Comparison of ENCODE assay signal across 8 cellular contexts in the genomic region with DNA sequence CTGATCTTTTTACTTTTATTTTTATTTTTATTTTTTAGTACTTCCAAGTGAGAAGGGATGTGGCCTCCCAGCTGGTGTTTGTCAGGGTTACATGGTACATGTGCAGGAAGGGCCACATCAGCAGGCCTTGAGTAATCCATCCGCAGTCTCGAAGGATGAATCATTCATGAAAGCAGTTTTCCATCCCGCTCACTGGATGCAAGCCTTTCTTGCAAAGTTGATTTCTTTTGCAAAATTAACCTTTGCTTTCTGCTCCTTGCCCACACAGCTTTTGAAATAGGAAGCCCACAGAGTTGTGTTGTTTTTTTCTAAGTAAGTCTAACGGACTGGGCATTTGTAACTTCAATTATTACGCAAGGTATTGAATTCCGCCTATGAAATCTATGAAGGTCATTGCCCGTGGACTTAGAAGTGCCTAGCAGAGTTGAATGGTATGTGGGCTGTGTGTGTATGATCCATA.
DNase-seq lines count a peak whose midpoint lies in the region; ATAC-seq, FAIRE-seq and TF ChIP-seq lines count a peak whose summit lies in the region.

No MANE protein-coding gene starts in this region.

- no peaks in the 10 kb centered on the region for H3K9me2 ChIP-seq in PC-3 (replicated peaks; ENCODE audit: low read length)

- TF ChIP-seq CTCF in PC-3 (conservative IDR thresholded peaks at IDR 0.05; ENCODE audit: low read depth, low read length), result no peak
- no peak for TF ChIP-seq CTCF in esophagus squamous epithelium (IDR thresholded peaks at IDR 0.05)
- TF ChIP-seq CTCF in pancreas (IDR thresholded peaks at IDR 0.05), result no peak
- no peak for TF ChIP-seq CTCF in CD8-positive, alpha-beta T cell (IDR thresholded peaks at IDR 0.05)

- CTCF ChIA-PET in PC-3 (lab: Charles Lee), result interaction anchor here (0.6 kb wide), 1 partner anchor 11 kb away, joined by 3 read pairs; no protein-coding TSS in a partner anchor
- CTCF ChIA-PET in CD8-positive, alpha-beta T cell (lab: Charles Lee), result interaction anchor here (1.4 kb wide), 1 partner anchor 33 kb away, joined by 3 read pairs; no protein-coding TSS in a partner anchor

- H3K4me2 ChIP-seq in PC-3 (ENCODE audit: low read length), result peak overlapping the region; percentile 75

- H3K27me3 Mint-ChIP-seq in CD8-positive, alpha-beta T cell (ENCODE audit: low read depth), result no peaks in the 10 kb centered on the region

- peaks cover 23% of the 10 kb centered on the region for H3K4me1 Mint-ChIP-seq in CD8-positive, alpha-beta T cell (ENCODE audit: low read depth)

- peak overlapping the region; percentile 8; the same call in 1 of the 2 replicates for H3K4me3 ChIP-seq in PC-3 (ENCODE audit: low read length)
- H3K4me3 ChIP-seq in esophagus squamous epithelium, result no peak overlapping the region
- H3K4me3 ChIP-seq in pancreas, result no peak overlapping the region
- no peak overlapping the region for H3K4me3 ChIP-seq in CD8-positive, alpha-beta T cell (ENCODE audit: low read depth, low read length)

- no peak overlapping the region for H3K27ac Mint-ChIP-seq in CD8-positive, alpha-beta T cell

- intact Hi-C loops in PC-3 (cut with micrococcal nuclease), result loop anchor here (5.0 kb wide), 2 partner anchors 188 to 212 kb away; no protein-coding TSS in a partner anchor
- intact Hi-C loops in esophagus squamous epithelium (cut with DNase I), result no loop called here
- intact Hi-C loops in pancreas (cut with DNase I), result no loop called here
- intact Hi-C loops in CD8-positive, alpha-beta T cell (cut with DNase I, micrococcal nuclease), result no loop called here

- 45 to 54% methylated on average over 7 of the region's 7 CpGs for WGBS in esophagus squamous epithelium, 2 donors
- WGBS in pancreas, 2 donors, result 81 to 84% methylated on average over 7 of the region's 7 CpGs

- FAIRE-seq in pancreas (lab: Jason Lieb, UNC) (no peak), GM19239 (lab: Jason Lieb, UNC) (no peak)

- no peaks in the 10 kb centered on the region for H4K20me1 ChIP-seq in PC-3 (ENCODE audit: low read length)

- H3K36me3 Mint-ChIP-seq in CD8-positive, alpha-beta T cell, result peaks cover 44% of the 10 kb centered on the region

- H3K79me2 ChIP-seq in PC-3 (ENCODE audit: low read length), result peaks cover 39% of the 10 kb centered on the region

- ATAC-seq in PC-3, result peak; percentile 91
- ATAC-seq in pancreas, result peak in 3 of 4 donors; percentile 69 to 86 (median 79)
- no peak for ATAC-seq in CD8-positive, alpha-beta T cell
- ATAC-seq in GM21717 (IDR thresholded peaks at IDR 0.05; ENCODE audit: unreplicated experiment), result no peak

- POLR2A ChIA-PET in PC-3 (lab: Charles Lee; ENCODE audit: unreplicated experiment), result no interaction called here
- POLR2A ChIA-PET in CD8-positive, alpha-beta T cell (lab: Charles Lee), result no interaction called here

- DNase-seq in ELR (ENCODE audit: low read depth) (peak; percentile 99), PC-3 (peak; percentile 97), esophagus squamous epithelium (lab: John Stamatoyannopoulos, UW) (no peak), pancreas (peak in 1 of 6 donors; percentile 31), GM19239 (ENCODE audit: insufficient read length, low spot score) (no peak)
- DNase-seq in CD8-positive, alpha-beta T cell, result no peak
- no peak for DNase-seq in activated CD8-positive, alpha-beta memory T cell treated with anti-CD3 and anti-CD28 coated beads, Interleukin-2, amount 50 U/mL, for 4 hours

- no TSS peak for BruUV-seq in PC-3 (replicated peaks; lab: Mats Ljungman, UMichigan)

- peak overlapping the region; percentile 25 for H3K9ac ChIP-seq in PC-3 (ENCODE audit: low read length)

- H3K4me3 Mint-ChIP-seq in CD8-positive, alpha-beta T cell, result no peak overlapping the region

- H3K27me3 ChIP-seq in PC-3 (ENCODE audit: low read length) (no peaks in the 10 kb centered on the region), esophagus squamous epithelium (no peaks in the 10 kb centered on the region), pancreas (no peaks in the 10 kb centered on the region)
- H3K27me3 ChIP-seq in CD8-positive, alpha-beta T cell (ENCODE audit: insufficient read depth, low read length), result no peaks in the 10 kb centered on the region

- H3K9me3 ChIP-seq in PC-3 (ENCODE audit: low read length) (no peaks in the 10 kb centered on the region), esophagus squamous epithelium (no peaks in the 10 kb centered on the region), pancreas (no peaks in the 10 kb centered on the region)
- no peaks in the 10 kb centered on the region for H3K9me3 ChIP-seq in CD8-positive, alpha-beta T cell (ENCODE audit: low read length)

- H3K36me3 ChIP-seq in PC-3 (ENCODE audit: low read depth, low read length), result no peaks in the 10 kb centered on the region
- no peaks in the 10 kb centered on the region for H3K36me3 ChIP-seq in esophagus squamous epithelium
- no peaks in the 10 kb centered on the region for H3K36me3 ChIP-seq in pancreas
- H3K36me3 ChIP-seq in CD8-positive, alpha-beta T cell (ENCODE audit: insufficient read depth, low read length), result peaks cover 4% of the 10 kb centered on the region

- TF ChIP-seq POLR2A in esophagus squamous epithelium (IDR thresholded peaks at IDR 0.05), result no peak

- H2AFZ ChIP-seq in PC-3 (ENCODE audit: low read length), result no peak overlapping the region

- H3K27ac ChIP-seq in PC-3 (ENCODE audit: low read length), result peak overlapping the region; percentile 71
- H3K27ac ChIP-seq in esophagus squamous epithelium, result peak overlapping the region in 3 of 4 donors; percentile 28 to 58 (median 54)
- peak overlapping the region in 2 of 4 donors; percentile 26 to 44 for H3K27ac ChIP-seq in pancreas
- H3K27ac ChIP-seq in CD8-positive, alpha-beta T cell (ENCODE audit: low read depth, low read length), result no peak overlapping the region

- H3K9me3 Mint-ChIP-seq in CD8-positive, alpha-beta T cell, result peaks cover 2% of the 10 kb centered on the region

- peaks cover 13% of the 10 kb centered on the region for H3F3A ChIP-seq in PC-3 (ENCODE audit: low read length, unreplicated experiment)

- H3K4me1 ChIP-seq in PC-3 (ENCODE audit: insufficient read depth, low read length) (peaks cover 55% of the 10 kb centered on the region), esophagus squamous epithelium (peaks cover 6 to 47% (median 19%) of the 10 kb centered on the region in 3 donors), pancreas (peaks cover 0 to 8% (median 0%) of the 10 kb centered on the region in 3 donors)
- no peaks in the 10 kb centered on the region for H3K4me1 ChIP-seq in CD8-positive, alpha-beta T cell (ENCODE audit: insufficient read depth, low read length)

Comparison
In these comparisons a context has a peak if more than half of its experiments do, and no peak if none do; other contexts are left out.
1. DNase-seq: peak in ELR (single experiment) and PC-3 (single experiment); none in esophagus squamous epithelium (single experiment), GM19239 (single experiment), CD8-positive, alpha-beta T cell (0 of 7) and activated CD8-positive, alpha-beta memory T cell treated with anti-CD3 and anti-CD28 coated beads, Interleukin-2, amount 50 U/mL, for 4 hours (single experiment).
2. ATAC-seq: peak in PC-3 (single experiment) and pancreas (3 of 4); none in CD8-positive, alpha-beta T cell (single experiment) and GM21717 (single experiment).